In genomic region chr3:187958432-187959003, GRCh38 we compare ENCODE assay signal across 10 cellular contexts.
DNase-seq lines count a peak whose midpoint lies in the region; ATAC-seq and TF ChIP-seq lines count a peak whose summit lies in the region.
"Had no signal": no experiment of that assay in that cellular context is flagged by ENCODE, and none has a peak within 500 bp of the region (broad histone marks: within the 10 kb centered on the region; RNA-seq: fewer than 3 reads in every experiment).

No MANE protein-coding gene starts in this region.

- peaks cover 20% of the 10 kb centered on the region for H3K4me1 Mint-ChIP-seq in T-helper 1 cell treated with Interleukin-12 subunit alpha and Interleukin-12 subunit beta and Interleukin-4 antibody, amounts not matched to agents 30 μg/mL and 1 μg/mL, for 36 hours (ENCODE audit: low read depth)

- H3K27ac Mint-ChIP-seq in T-helper 1 cell treated with Interleukin-12 subunit alpha and Interleukin-12 subunit beta and Interleukin-4 antibody, amounts not matched to agents 30 μg/mL and 1 μg/mL, for 36 hours: peak overlapping the region; percentile 53

- no peak for TF ChIP-seq POLR2A in GM18505 (IDR thresholded peaks at IDR 0.05; ENCODE audit: borderline replicate concordance, extremely low read depth, insufficient read depth, insufficient read length)

- no peak for TF ChIP-seq CTCF in coronary artery (IDR thresholded peaks at IDR 0.05)

- peaks cover 6% of the 10 kb centered on the region for H3K36me3 Mint-ChIP-seq in T-helper 1 cell treated with Interleukin-12 subunit alpha and Interleukin-12 subunit beta and Interleukin-4 antibody, amounts not matched to agents 30 μg/mL and 1 μg/mL, for 36 hours (ENCODE audit: low read depth)

- H3K4me3 ChIP-seq in coronary artery: no peak overlapping the region

- no peak overlapping the region for H3K27ac ChIP-seq in coronary artery

- peaks cover 4% of the 10 kb centered on the region for H3K27me3 Mint-ChIP-seq in T-helper 1 cell treated with Interleukin-12 subunit alpha and Interleukin-12 subunit beta and Interleukin-4 antibody, amounts not matched to agents 30 μg/mL and 1 μg/mL, for 36 hours (ENCODE audit: low read depth)

- ATAC-seq in GM18505 (IDR thresholded peaks at IDR 0.05; ENCODE audit: unreplicated experiment): peak; percentile 54
- ATAC-seq in HG02870 (IDR thresholded peaks at IDR 0.05; ENCODE audit: unreplicated experiment): no peak
- no peak for ATAC-seq in GM19035 (IDR thresholded peaks at IDR 0.05; ENCODE audit: unreplicated experiment)

- H3K9me3 Mint-ChIP-seq in T-helper 1 cell treated with Interleukin-12 subunit alpha and Interleukin-12 subunit beta and Interleukin-4 antibody, amounts not matched to agents 30 μg/mL and 1 μg/mL, for 36 hours: no peaks in the 10 kb centered on the region

- peak; percentile 80 for DNase-seq in activated effector memory CD4-positive, alpha-beta T cell treated with anti-CD3 and anti-CD28 coated beads, Interleukin-2, amount 50 U/mL, for 16 hours
- DNase-seq in stimulated activated CD4-positive, alpha-beta T cell treated with anti-CD3 and anti-CD28 coated beads, Interleukin-1b, Interleukin-23, amount 100 ng/mL, for 4 hours (ENCODE audit: low read depth in 2 of 2): peak; percentile 18 to 34
- DNase-seq in coronary artery (ENCODE audit: low spot score): no peak
- no peak for DNase-seq in NK-92 treated with Interleukin-12 subunit alpha and Interleukin-12 subunit beta, amount 100 ng/mL, for 24 hours (lab: John Stamatoyannopoulos, UW)
- DNase-seq: DMS153, NCI-H345 had no signal

- peak overlapping the region; percentile 41 for H3K4me3 Mint-ChIP-seq in T-helper 1 cell treated with Interleukin-12 subunit alpha and Interleukin-12 subunit beta and Interleukin-4 antibody, amounts not matched to agents 30 μg/mL and 1 μg/mL, for 36 hours

Comparison
In these comparisons a context has a peak if more than half of its experiments do, and no peak if none do; other contexts are left out.
1. DNase-seq: peak in activated effector memory CD4-positive, alpha-beta T cell treated with anti-CD3 and anti-CD28 coated beads, Interleukin-2, amount 50 U/mL, for 16 hours (single experiment) and stimulated activated CD4-positive, alpha-beta T cell treated with anti-CD3 and anti-CD28 coated beads, Interleukin-1b, Interleukin-23, amount 100 ng/mL, for 4 hours (2 of 2); none in coronary artery (single experiment) and NK-92 treated with Interleukin-12 subunit alpha and Interleukin-12 subunit beta, amount 100 ng/mL, for 24 hours (single experiment).